ENCODE assay signal across 25 cellular contexts in genomic region chr11:115092516-115092915, GRCh38.
"Had no signal": no experiment of that assay in that cellular context is flagged by ENCODE, and none has a peak within 500 bp of the region (broad histone marks: within the 10 kb centered on the region; RNA-seq: fewer than 3 reads in every experiment).

No MANE protein-coding gene starts in this region.

- H3K4me1 ChIP-seq: SJSA1 had no signal

- H3K9me3 ChIP-seq: SJSA1, SK-N-SH had no signal

- H3K36me3 ChIP-seq: SJSA1 had no signal

- FAIRE-seq: HTR-8/SVneo, K562, RCC 7860 had no signal

- DNase-seq: Kasumi-1, MV-4-11, NCI-H1048, NCI-H1105, NCI-H1417, NCI-H1436 treated with DMSO at 0.1 percent for 48 hours, NCI-H1694 treated with DMSO at 0.1 percent for 48 hours, NCI-H1930, NCI-H2081 treated with DMSO at 0.1 percent for 48 hours, NCI-H2171 treated with DMSO at 0.1 percent for 48 hours, NCI-H2227 treated with DMSO at 0.1 percent for 48 hours, NCI-H524, NCI-H526 treated with DMSO at 0.1 percent for 48 hours, NCI-H748 treated with DMSO at 0.1 percent for 48 hours, Right ventricle myocardium superior, RPMI8226, SIG-M5, SK-N-SH, SW 1271 had no signal

- H3K4me3 ChIP-seq: K562, SJSA1 had no signal

- H3K27me3 ChIP-seq: SJSA1 had no signal

- H3K27ac ChIP-seq: HL-60, KMS-11, SJSA1 had no signal
